1 cellular context compared by ENCODE assay signal in the genomic region with DNA sequence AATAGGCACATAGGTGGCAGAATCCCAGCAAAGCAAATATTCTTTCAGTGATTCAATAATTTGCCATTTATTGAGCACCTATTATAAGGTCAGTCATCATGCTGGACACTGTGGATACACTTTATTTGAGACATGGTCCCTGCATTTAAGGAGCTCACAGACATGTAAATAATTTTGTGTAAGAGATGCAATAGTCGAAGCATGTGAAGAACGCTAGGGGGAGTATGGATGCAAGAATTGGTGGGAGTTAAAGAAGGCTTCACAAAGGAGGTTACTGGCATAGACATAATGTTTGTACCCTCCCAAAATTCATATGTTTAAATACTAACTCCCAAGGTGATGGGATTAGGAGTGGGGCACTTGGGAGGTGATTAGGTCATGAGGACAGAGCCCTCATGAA.
TF ChIP-seq lines count a peak whose summit lies in the region.

No MANE protein-coding gene starts in this region.

TF ChIP-seq in K562, 482 proteins besides CTCF, POLR2A, EP300 and RAD21 (continued from another document):
- TF ChIP-seq SIN3A (IDR thresholded peaks at IDR 0.05; ENCODE audit: borderline replicate concordance in 2 of 2, control insufficient read depth in 1 of 2, low read depth in 2 of 2, low read length in 2 of 2) (no peak), DMBX1 (CRISPR knock-in tag; IDR thresholded peaks at IDR 0.05; ENCODE audit: borderline replicate concordance) (no peak), CREB1 (IDR thresholded peaks at IDR 0.05) (no peak), CREB1 (CRISPR knock-in tag; IDR thresholded peaks at IDR 0.05) (no peak), MTA2 (IDR thresholded peaks at IDR 0.05; ENCODE audit: low read depth) (no peak)
- TF ChIP-seq, protein P1, sequence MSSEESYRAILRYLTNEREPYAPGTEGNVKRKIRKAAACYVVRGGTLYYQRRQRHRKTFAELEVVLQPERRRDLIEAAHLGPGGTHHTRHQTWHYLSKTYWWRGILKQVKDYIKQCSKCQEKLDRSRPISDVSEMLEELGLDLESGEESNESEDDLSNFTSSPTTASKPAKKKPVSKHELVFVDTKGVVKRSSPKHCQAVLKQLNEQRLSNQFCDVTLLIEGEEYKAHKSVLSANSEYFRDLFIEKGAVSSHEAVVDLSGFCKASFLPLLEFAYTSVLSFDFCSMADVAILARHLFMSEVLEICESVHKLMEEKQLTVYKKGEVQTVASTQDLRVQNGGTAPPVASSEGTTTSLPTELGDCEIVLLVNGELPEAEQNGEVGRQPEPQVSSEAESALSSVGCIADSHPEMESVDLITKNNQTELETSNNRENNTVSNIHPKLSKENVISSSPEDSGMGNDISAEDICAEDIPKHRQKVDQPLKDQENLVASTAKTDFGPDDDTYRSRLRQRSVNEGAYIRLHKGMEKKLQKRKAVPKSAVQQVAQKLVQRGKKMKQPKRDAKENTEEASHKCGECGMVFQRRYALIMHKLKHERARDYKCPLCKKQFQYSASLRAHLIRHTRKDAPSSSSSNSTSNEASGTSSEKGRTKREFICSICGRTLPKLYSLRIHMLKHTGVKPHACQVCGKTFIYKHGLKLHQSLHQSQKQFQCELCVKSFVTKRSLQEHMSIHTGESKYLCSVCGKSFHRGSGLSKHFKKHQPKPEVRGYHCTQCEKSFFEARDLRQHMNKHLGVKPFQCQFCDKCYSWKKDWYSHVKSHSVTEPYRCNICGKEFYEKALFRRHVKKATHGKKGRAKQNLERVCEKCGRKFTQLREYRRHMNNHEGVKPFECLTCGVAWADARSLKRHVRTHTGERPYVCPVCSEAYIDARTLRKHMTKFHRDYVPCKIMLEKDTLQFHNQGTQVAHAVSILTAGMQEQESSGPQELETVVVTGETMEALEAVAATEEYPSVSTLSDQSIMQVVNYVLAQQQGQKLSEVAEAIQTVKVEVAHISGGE (CRISPR knock-in tag; IDR thresholded peaks at IDR 0.05): no peak
- TF ChIP-seq, protein P2, sequence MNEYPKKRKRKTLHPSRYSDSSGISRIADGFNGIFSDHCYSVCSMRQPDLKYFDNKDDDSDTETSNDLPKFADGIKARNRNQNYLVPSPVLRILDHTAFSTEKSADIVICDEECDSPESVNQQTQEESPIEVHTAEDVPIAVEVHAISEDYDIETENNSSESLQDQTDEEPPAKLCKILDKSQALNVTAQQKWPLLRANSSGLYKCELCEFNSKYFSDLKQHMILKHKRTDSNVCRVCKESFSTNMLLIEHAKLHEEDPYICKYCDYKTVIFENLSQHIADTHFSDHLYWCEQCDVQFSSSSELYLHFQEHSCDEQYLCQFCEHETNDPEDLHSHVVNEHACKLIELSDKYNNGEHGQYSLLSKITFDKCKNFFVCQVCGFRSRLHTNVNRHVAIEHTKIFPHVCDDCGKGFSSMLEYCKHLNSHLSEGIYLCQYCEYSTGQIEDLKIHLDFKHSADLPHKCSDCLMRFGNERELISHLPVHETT (CRISPR knock-in tag; conservative IDR thresholded peaks at IDR 0.05 in 1 of 2, IDR thresholded peaks at IDR 0.05 in 1 of 2): no peak
